ENCODE assay signal across 14 cellular contexts in the genomic region with DNA sequence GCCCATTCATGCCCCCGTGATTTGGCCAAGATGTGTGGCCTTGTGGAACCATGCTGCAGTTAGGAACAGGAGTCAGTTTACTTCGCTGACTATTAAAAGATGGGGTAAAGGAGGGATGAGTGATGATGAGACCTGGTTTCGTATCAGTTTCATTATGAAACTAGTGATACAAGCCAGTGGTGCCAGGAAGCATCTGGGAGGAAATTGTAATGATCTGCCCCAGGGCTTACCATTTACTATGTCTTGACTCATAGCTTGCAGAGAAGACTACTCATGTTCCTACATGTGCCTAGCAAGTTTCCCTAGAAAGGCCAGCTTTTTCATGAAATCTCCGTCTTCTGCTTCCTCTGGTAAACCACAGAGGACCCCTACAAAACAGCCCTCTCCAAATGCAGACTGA. TPM values are rescaled to one million over a fixed set of nuclear protein-coding genes. Genes with fewer than 3 reads are reported as not detected.
DNase-seq lines count a peak whose midpoint lies in the region; ATAC-seq and TF ChIP-seq lines count a peak whose summit lies in the region.
"Had no signal": no experiment of that assay in that cellular context is flagged by ENCODE, and none has a peak within 500 bp of the region (broad histone marks: within the 10 kb centered on the region; RNA-seq: fewer than 3 reads in every experiment).

No MANE protein-coding gene starts in this region.

- H3K27me3 Mint-ChIP-seq in activated CD4-positive, alpha-beta memory T cell treated with anti-CD3 and anti-CD28 coated beads for 36 hours = peaks cover 2% of the 10 kb centered on the region
- no peaks in the 10 kb centered on the region for H3K27me3 Mint-ChIP-seq in CD4-positive, alpha-beta T cell
- H3K27me3 Mint-ChIP-seq in endothelial cell (ENCODE audit: unreplicated experiment) = no peaks in the 10 kb centered on the region

- no peaks in the 10 kb centered on the region for H3K36me3 Mint-ChIP-seq in activated CD4-positive, alpha-beta memory T cell treated with anti-CD3 and anti-CD28 coated beads for 36 hours
- H3K36me3 Mint-ChIP-seq in CD4-positive, alpha-beta T cell (ENCODE audit: low read depth) = no peaks in the 10 kb centered on the region
- no peaks in the 10 kb centered on the region for H3K36me3 Mint-ChIP-seq in endothelial cell (ENCODE audit: low read depth, unreplicated experiment)
- H3K36me3 Mint-ChIP-seq: memory B cell had no signal

- no peaks in the 10 kb centered on the region for H3K9me3 Mint-ChIP-seq in activated CD4-positive, alpha-beta memory T cell treated with anti-CD3 and anti-CD28 coated beads for 36 hours
- no peaks in the 10 kb centered on the region for H3K9me3 Mint-ChIP-seq in CD4-positive, alpha-beta T cell
- H3K9me3 Mint-ChIP-seq in endothelial cell (ENCODE audit: unreplicated experiment) = no peaks in the 10 kb centered on the region
- H3K9me3 Mint-ChIP-seq: memory B cell had no signal

- POLR2A ChIA-PET in activated CD4-positive, alpha-beta memory T cell treated with anti-CD3 and anti-CD28 coated beads for 36 hours (lab: Charles Lee) = interaction anchor here (0.7 to 2.3 kb wide), 5 partner anchors 8 to 129 kb away, joined by 3 to 13 read pairs (median 4); a partner anchor contains a TSS
- POLR2A ChIA-PET in CD4-positive, alpha-beta T cell (lab: Charles Lee) = no interaction called here

- peak; percentile 82 for ATAC-seq in HG02610 (IDR thresholded peaks at IDR 0.05; ENCODE audit: unreplicated experiment)
- no peak for ATAC-seq in CD4-positive, alpha-beta T cell (ENCODE audit: poor library complexity)

- no peaks in the 10 kb centered on the region for H3K27me3 ChIP-seq in spleen (replicated peaks in 1 of 7)
- peaks cover 3% of the 10 kb centered on the region for H3K27me3 ChIP-seq in CD4-positive, alpha-beta T cell (ENCODE audit: control insufficient read depth, insufficient read depth, low read length)
- H3K27me3 ChIP-seq: cardiac muscle cell had no signal

- no peak overlapping the region for H3K27ac ChIP-seq in spleen
- H3K27ac ChIP-seq in CD4-positive, alpha-beta T cell (ENCODE audit: low read depth, low read length) = no peak overlapping the region
- H3K27ac ChIP-seq: cardiac muscle cell, VCaP had no signal

- TF ChIP-seq CTCF in spleen (IDR thresholded peaks at IDR 0.05 in 8 of 11, conservative IDR thresholded peaks at IDR 0.05 in 3 of 11) = no peak
- TF ChIP-seq CTCF in CD4-positive, alpha-beta T cell (IDR thresholded peaks at IDR 0.05) = no peak
- no peak for TF ChIP-seq CTCF in endothelial cell (IDR thresholded peaks at IDR 0.05; ENCODE audit: unreplicated experiment)

- H3K4me1 ChIP-seq in spleen = no peaks in the 10 kb centered on the region

- intact Hi-C loops in activated CD4-positive, alpha-beta memory T cell treated with anti-CD3 and anti-CD28 coated beads for 36 hours (cut with micrococcal nuclease) = loop anchor here (1.0 to 2.0 kb wide), 4 partner anchors 8 to 179 kb away; no protein-coding TSS in a partner anchor
- intact Hi-C loops in spleen (cut with DNase I; ENCODE audit: low total_unique reads) = no loop called here
- intact Hi-C loops in CD4-positive, alpha-beta T cell (cut with DNase I, micrococcal nuclease) = no loop called here

- DNase-seq in SIG-M5 treated with dmso at 0.1 percent for 504 hours (lab: John Stamatoyannopoulos, UW; ENCODE audit: unreplicated experiment) (peak; percentile 61), SIG-M5 (lab: John Stamatoyannopoulos, UW) (no peak), renal cortical epithelial cell (ENCODE audit: low read depth) (peak; percentile 60), spleen (no peak), endothelial cell (ENCODE audit: low spot score) (no peak)
- peak; percentile 65 for DNase-seq in activated CD4-positive, alpha-beta memory T cell treated with anti-CD3 and anti-CD28 coated beads for 36 hours
- DNase-seq in CD4-positive, alpha-beta T cell = no peak
- DNase-seq: 8988T, NCI-H1048, retina had no signal

- CTCF ChIA-PET in activated CD4-positive, alpha-beta memory T cell treated with anti-CD3 and anti-CD28 coated beads for 36 hours (lab: Charles Lee) = interaction anchor here (1.0 to 2.7 kb wide), 7 partner anchors 33 to 179 kb away, joined by 3 to 8 read pairs (median 6); no protein-coding TSS in a partner anchor
- CTCF ChIA-PET in CD4-positive, alpha-beta T cell (lab: Charles Lee) = no interaction called here

- 25 to 54% (median 49%) methylated on average over 4 of the region's 4 CpGs for WGBS in spleen, 5 donors

- H3K4me3 Mint-ChIP-seq in activated CD4-positive, alpha-beta memory T cell treated with anti-CD3 and anti-CD28 coated beads for 36 hours = no peak overlapping the region
- H3K4me3 Mint-ChIP-seq in CD4-positive, alpha-beta T cell = no peak overlapping the region
- H3K4me3 Mint-ChIP-seq in endothelial cell (ENCODE audit: unreplicated experiment) = no peak overlapping the region
- H3K4me3 Mint-ChIP-seq: memory B cell had no signal

- H3K4me3 ChIP-seq in spleen = no peak overlapping the region
- H3K4me3 ChIP-seq: cardiac muscle cell had no signal

- no peak for TF ChIP-seq POLR2A in spleen (IDR thresholded peaks at IDR 0.05)

- no peaks in the 10 kb centered on the region for H3K9me3 ChIP-seq in spleen
- no peaks in the 10 kb centered on the region for H3K9me3 ChIP-seq in CD4-positive, alpha-beta T cell (ENCODE audit: control insufficient read depth, low read length)

- H3K4me1 Mint-ChIP-seq in activated CD4-positive, alpha-beta memory T cell treated with anti-CD3 and anti-CD28 coated beads for 36 hours (ENCODE audit: low read depth) = peaks cover 24% of the 10 kb centered on the region
- no peaks in the 10 kb centered on the region for H3K4me1 Mint-ChIP-seq in CD4-positive, alpha-beta T cell (ENCODE audit: low read depth)
- H3K4me1 Mint-ChIP-seq in endothelial cell (ENCODE audit: unreplicated experiment) = peaks cover 5% of the 10 kb centered on the region

- no peaks in the 10 kb centered on the region for H3K36me3 ChIP-seq in spleen
- H3K36me3 ChIP-seq: cardiac muscle cell had no signal

- H3K27ac Mint-ChIP-seq in activated CD4-positive, alpha-beta memory T cell treated with anti-CD3 and anti-CD28 coated beads for 36 hours = peak overlapping the region; percentile 75
- H3K27ac Mint-ChIP-seq in CD4-positive, alpha-beta T cell = no peak overlapping the region
- H3K27ac Mint-ChIP-seq in endothelial cell (ENCODE audit: unreplicated experiment) = no peak overlapping the region
- H3K27ac Mint-ChIP-seq: memory B cell had no signal

RNA-seq across cellular contexts. Expression of a gene that starts 23.2 kb away (rescaled TPM):
- 1 to 10 TPM; 5.2 to 5.3 TPM for total RNA-seq in activated CD4-positive, alpha-beta memory T cell treated with anti-CD3 and anti-CD28 coated beads for 36 hours
- 132 and 198 TPM in 2 replicates for total RNA-seq in renal cortical epithelial cell
- 10 to 100 TPM; 13.1 to 47.6 (median 25.3) TPM for total RNA-seq in spleen
- polyA plus RNA-seq in spleen = 1 to 10 TPM; 1.5 to 5.9 (median 4.9) TPM
- total RNA-seq in CD4-positive, alpha-beta T cell = under 1 TPM; 0.22 to 0.74 TPM
- total RNA-seq in endothelial cell (ENCODE audit: unreplicated experiment) = 3.2 TPM

Comparison
In these comparisons a context has a peak if more than half of its experiments do, and no peak if none do; other contexts are left out.
1. DNase-seq: peak in SIG-M5 treated with dmso at 0.1 percent for 504 hours (single experiment), activated CD4-positive, alpha-beta memory T cell treated with anti-CD3 and anti-CD28 coated beads for 36 hours (single experiment) and renal cortical epithelial cell (single experiment); none in SIG-M5 (single experiment), spleen (single experiment), CD4-positive, alpha-beta T cell (0 of 10) and endothelial cell (single experiment).